Comparison of ENCODE assay signal across 8 cellular contexts in genomic region chr3:112302881-112303761, GRCh38. TPM values are rescaled to one million over a fixed set of nuclear protein-coding genes. Genes with fewer than 3 reads are reported as not detected.
DNase-seq lines count a peak whose midpoint lies in the region; ATAC-seq and TF ChIP-seq lines count a peak whose summit lies in the region.

No MANE protein-coding gene starts in this region.

- WGBS in smooth muscle cell (ENCODE audit: low lambda C conversion rate): 24% methylated on average over 12 of the region's 12 CpGs

- peak overlapping the region; percentile 89 for H3K4me2 ChIP-seq in smooth muscle cell

- no peaks in the 10 kb centered on the region for H3K36me3 ChIP-seq in smooth muscle cell (ENCODE audit: low read depth)

- TF ChIP-seq CTCF in smooth muscle cell (IDR thresholded peaks at IDR 0.05; ENCODE audit: borderline replicate concordance, insufficient read depth, poor library complexity, severe bottlenecking): no peak

- no peak overlapping the region for H3K4me3 Mint-ChIP-seq in activated CD4-positive, alpha-beta T cell treated with anti-CD3 and anti-CD28 coated beads for 36 hours

- H3K4me3 ChIP-seq in smooth muscle cell: peak overlapping the region; percentile 68

- H3K27ac Mint-ChIP-seq in activated CD4-positive, alpha-beta T cell treated with anti-CD3 and anti-CD28 coated beads for 36 hours: no peak overlapping the region

- no peaks in the 10 kb centered on the region for H4K20me1 ChIP-seq in smooth muscle cell (ENCODE audit: low read depth)

- H3K9ac ChIP-seq in smooth muscle cell (ENCODE audit: low read depth): peak overlapping the region; percentile 63

- H2AFZ ChIP-seq in smooth muscle cell (ENCODE audit: low read depth): peak overlapping the region; percentile 99

- H3K36me3 Mint-ChIP-seq in activated CD4-positive, alpha-beta T cell treated with anti-CD3 and anti-CD28 coated beads for 36 hours (ENCODE audit: low read depth): no peaks in the 10 kb centered on the region

- intact Hi-C loops in activated CD4-positive, alpha-beta T cell treated with anti-CD3 and anti-CD28 coated beads for 36 hours (cut with DNase I, micrococcal nuclease): no loop called here
- intact Hi-C loops in left cardiac atrium (cut with DNase I): no loop called here

- CTCF ChIA-PET in activated CD4-positive, alpha-beta T cell treated with anti-CD3 and anti-CD28 coated beads for 36 hours (lab: Charles Lee): interaction anchor here (0.6 to 4.1 kb wide), 13 partner anchors 9 to 248 kb away, joined by 3 to 33 read pairs (median 3); partner anchors contain the start of genes CD200 and SLC9C1

- peaks cover 4% of the 10 kb centered on the region for H3F3A ChIP-seq in smooth muscle cell (ENCODE audit: low read depth)

- H3K9me3 ChIP-seq in smooth muscle cell (replicated peaks; ENCODE audit: low read depth): no peaks in the 10 kb centered on the region

- no peaks in the 10 kb centered on the region for H3K27me3 Mint-ChIP-seq in activated CD4-positive, alpha-beta T cell treated with anti-CD3 and anti-CD28 coated beads for 36 hours

- POLR2A ChIA-PET in activated CD4-positive, alpha-beta T cell treated with anti-CD3 and anti-CD28 coated beads for 36 hours (lab: Charles Lee): interaction anchor here (1.4 kb wide), 1 partner anchor 19 kb away, joined by 3 read pairs; no protein-coding TSS in a partner anchor

- DNase-seq in activated CD4-positive, alpha-beta T cell treated with anti-CD3 and anti-CD28 coated beads for 36 hours: peak; percentile 46
- DNase-seq in activated CD4-positive, alpha-beta T cell treated with anti-CD3 and anti-CD28 coated beads for 1 hour: no peak
- peak; percentile 36 for DNase-seq in SK-N-DZ (ENCODE audit: low spot score)
- no peak for DNase-seq in left cardiac atrium
- no peak for DNase-seq in smooth muscle cell (lab: John Stamatoyannopoulos, UW; ENCODE audit: unreplicated experiment)
- no peak for DNase-seq in hippocampal formation (lab: John Stamatoyannopoulos, UW)
- no peak for DNase-seq in activated gamma-delta T cell treated with Interleukin-2 at 50 U/mL for 16 hours

- ATAC-seq in activated CD4-positive, alpha-beta T cell treated with anti-CD3 and anti-CD28 coated beads for 36 hours: peak; percentile 68
- ATAC-seq in left cardiac atrium (peak; percentile 34 to 47), GM19351 (IDR thresholded peaks at IDR 0.05; ENCODE audit: unreplicated experiment) (no peak)

- peaks cover 6% of the 10 kb centered on the region for H3K4me1 Mint-ChIP-seq in activated CD4-positive, alpha-beta T cell treated with anti-CD3 and anti-CD28 coated beads for 36 hours

- peak overlapping the region; percentile 51 for H3K27ac ChIP-seq in smooth muscle cell (ENCODE audit: low read depth)

- H3K79me2 ChIP-seq in smooth muscle cell (ENCODE audit: low read depth): no peaks in the 10 kb centered on the region

- peaks cover 31% of the 10 kb centered on the region for H3K4me1 ChIP-seq in smooth muscle cell (ENCODE audit: low read depth)

- H3K9me3 Mint-ChIP-seq in activated CD4-positive, alpha-beta T cell treated with anti-CD3 and anti-CD28 coated beads for 36 hours (ENCODE audit: low read depth): no peaks in the 10 kb centered on the region

- H3K27me3 ChIP-seq in smooth muscle cell (ENCODE audit: low read depth): no peaks in the 10 kb centered on the region

RNA-seq across cellular contexts. Expression of gene SLC9C1, which starts 9.1 kb away (rescaled TPM):
- not detected for total RNA-seq in activated CD4-positive, alpha-beta T cell treated with anti-CD3 and anti-CD28 coated beads for 36 hours
- 0.25 TPM in 1 of 2 replicates, not detected in the other for polyA plus RNA-seq in SK-N-DZ (2014; cell fraction: cytosol; rRNA removed)
- 0.08 TPM in 1 of 2 replicates, not detected in the other for polyA plus RNA-seq in SK-N-DZ (2014; cell fraction: nucleus; rRNA removed)
- total RNA-seq in left cardiac atrium (1 to 10 TPM in 1 of 2 donors, under 1 TPM in 1; 0.26 to 1.4 TPM), smooth muscle cell (0.09 TPM in 1 of 2 replicates, not detected in the other)
- polyA plus RNA-seq in smooth muscle cell: 0.08 TPM in 1 of 2 replicates, not detected in the other

RNA-seq across cellular contexts. Expression of gene CD200, which starts 29.8 kb away (rescaled TPM):
- total RNA-seq in activated CD4-positive, alpha-beta T cell treated with anti-CD3 and anti-CD28 coated beads for 36 hours: 10 to 100 TPM; 30.2 to 42.3 TPM
- polyA plus RNA-seq in SK-N-DZ (2014; cell fraction: cytosol; rRNA removed): 3.9 and 6.8 TPM in 2 replicates
- 1.9 and 4.7 TPM in 2 replicates for polyA plus RNA-seq in SK-N-DZ (2014; cell fraction: nucleus; rRNA removed)
- total RNA-seq in left cardiac atrium: 1 to 10 TPM; 5.8 to 6.7 TPM
- 7.8 and 10.0 TPM in 2 replicates for total RNA-seq in smooth muscle cell
- 9.3 and 12.4 TPM in 2 replicates for polyA plus RNA-seq in smooth muscle cell

Comparison
In these comparisons a context has a peak if more than half of its experiments do, and no peak if none do; other contexts are left out.
1. DNase-seq: peak in activated CD4-positive, alpha-beta T cell treated with anti-CD3 and anti-CD28 coated beads for 36 hours (single experiment) and SK-N-DZ (single experiment); none in activated CD4-positive, alpha-beta T cell treated with anti-CD3 and anti-CD28 coated beads for 1 hour (single experiment), left cardiac atrium (single experiment), smooth muscle cell (single experiment), hippocampal formation (0 of 2) and activated gamma-delta T cell treated with Interleukin-2 at 50 U/mL for 16 hours (single experiment).